1 cellular context compared by ENCODE assay signal in genomic region chr9:121294866-121295661, GRCh38.
TF ChIP-seq lines count a peak whose summit lies in the region.

No MANE protein-coding gene starts in this region.

TF ChIP-seq in HepG2, 621 proteins besides CTCF, POLR2A, EP300 and RAD21 (continued from another document and continues in another):
- no peak for TF ChIP-seq ZNF639 (CRISPR knock-in tag; conservative IDR thresholded peaks at IDR 0.05)
- 0 out of 2 replicates have a peak, but pooled peaks have one; percentile 49 for TF ChIP-seq ZNF3 (CRISPR knock-in tag; IDR thresholded peaks at IDR 0.05)
- peak; percentile 55 for TF ChIP-seq NCOA2 (CRISPR knock-in tag; IDR thresholded peaks at IDR 0.05)
- TF ChIP-seq ZNF614 (CRISPR knock-in tag; IDR thresholded peaks at IDR 0.05; ENCODE audit: borderline replicate concordance), result 0 out of 2 replicates have a peak, but pooled peaks have one; percentile 17
- TF ChIP-seq IKZF5 (CRISPR knock-in tag; IDR thresholded peaks at IDR 0.05), result 0 out of 2 replicates have a peak, but pooled peaks have one; percentile 18
- 0 out of 2 replicates have a peak, but pooled peaks have one; percentile 31 for TF ChIP-seq PHF8 (CRISPR knock-in tag; IDR thresholded peaks at IDR 0.05)
- peak; percentile 98 for TF ChIP-seq RCOR2 (CRISPR knock-in tag; IDR thresholded peaks at IDR 0.05)
- TF ChIP-seq SP5 (CRISPR knock-in tag; IDR thresholded peaks at IDR 0.05; ENCODE audit: borderline replicate concordance, low read depth), result 0 out of 2 replicates have a peak, but pooled peaks have one; percentile 25
- TF ChIP-seq KLF16 (CRISPR knock-in tag; IDR thresholded peaks at IDR 0.05), result peak in 1 of 2 experiments; percentile 31; a peak in 1 of 4 replicates
- peak; percentile 94 for TF ChIP-seq ADNP (CRISPR knock-in tag; IDR thresholded peaks at IDR 0.05)
- TF ChIP-seq, protein P1, sequence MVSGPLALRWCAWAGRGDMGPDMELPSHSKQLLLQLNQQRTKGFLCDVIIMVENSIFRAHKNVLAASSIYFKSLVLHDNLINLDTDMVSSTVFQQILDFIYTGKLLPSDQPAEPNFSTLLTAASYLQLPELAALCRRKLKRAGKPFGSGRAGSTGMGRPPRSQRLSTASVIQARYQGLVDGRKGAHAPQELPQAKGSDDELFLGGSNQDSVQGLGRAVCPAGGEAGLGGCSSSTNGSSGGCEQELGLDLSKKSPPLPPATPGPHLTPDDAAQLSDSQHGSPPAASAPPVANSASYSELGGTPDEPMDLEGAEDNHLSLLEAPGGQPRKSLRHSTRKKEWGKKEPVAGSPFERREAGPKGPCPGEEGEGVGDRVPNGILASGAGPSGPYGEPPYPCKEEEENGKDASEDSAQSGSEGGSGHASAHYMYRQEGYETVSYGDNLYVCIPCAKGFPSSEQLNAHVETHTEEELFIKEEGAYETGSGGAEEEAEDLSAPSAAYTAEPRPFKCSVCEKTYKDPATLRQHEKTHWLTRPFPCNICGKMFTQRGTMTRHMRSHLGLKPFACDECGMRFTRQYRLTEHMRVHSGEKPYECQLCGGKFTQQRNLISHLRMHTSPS (CRISPR knock-in tag; IDR thresholded peaks at IDR 0.05; ENCODE audit: low read depth), result 0 out of 2 replicates have a peak, but pooled peaks have one; percentile 30
- 0 out of 2 replicates have a peak, but pooled peaks have one; percentile 20 for TF ChIP-seq MXD4 (CRISPR knock-in tag; IDR thresholded peaks at IDR 0.05)
- TF ChIP-seq RARA (CRISPR knock-in tag; IDR thresholded peaks at IDR 0.05), result peak; percentile 73
- TF ChIP-seq FOXA3 (CRISPR knock-in tag; IDR thresholded peaks at IDR 0.05), result peak; percentile 78
- TF ChIP-seq, protein P2, sequence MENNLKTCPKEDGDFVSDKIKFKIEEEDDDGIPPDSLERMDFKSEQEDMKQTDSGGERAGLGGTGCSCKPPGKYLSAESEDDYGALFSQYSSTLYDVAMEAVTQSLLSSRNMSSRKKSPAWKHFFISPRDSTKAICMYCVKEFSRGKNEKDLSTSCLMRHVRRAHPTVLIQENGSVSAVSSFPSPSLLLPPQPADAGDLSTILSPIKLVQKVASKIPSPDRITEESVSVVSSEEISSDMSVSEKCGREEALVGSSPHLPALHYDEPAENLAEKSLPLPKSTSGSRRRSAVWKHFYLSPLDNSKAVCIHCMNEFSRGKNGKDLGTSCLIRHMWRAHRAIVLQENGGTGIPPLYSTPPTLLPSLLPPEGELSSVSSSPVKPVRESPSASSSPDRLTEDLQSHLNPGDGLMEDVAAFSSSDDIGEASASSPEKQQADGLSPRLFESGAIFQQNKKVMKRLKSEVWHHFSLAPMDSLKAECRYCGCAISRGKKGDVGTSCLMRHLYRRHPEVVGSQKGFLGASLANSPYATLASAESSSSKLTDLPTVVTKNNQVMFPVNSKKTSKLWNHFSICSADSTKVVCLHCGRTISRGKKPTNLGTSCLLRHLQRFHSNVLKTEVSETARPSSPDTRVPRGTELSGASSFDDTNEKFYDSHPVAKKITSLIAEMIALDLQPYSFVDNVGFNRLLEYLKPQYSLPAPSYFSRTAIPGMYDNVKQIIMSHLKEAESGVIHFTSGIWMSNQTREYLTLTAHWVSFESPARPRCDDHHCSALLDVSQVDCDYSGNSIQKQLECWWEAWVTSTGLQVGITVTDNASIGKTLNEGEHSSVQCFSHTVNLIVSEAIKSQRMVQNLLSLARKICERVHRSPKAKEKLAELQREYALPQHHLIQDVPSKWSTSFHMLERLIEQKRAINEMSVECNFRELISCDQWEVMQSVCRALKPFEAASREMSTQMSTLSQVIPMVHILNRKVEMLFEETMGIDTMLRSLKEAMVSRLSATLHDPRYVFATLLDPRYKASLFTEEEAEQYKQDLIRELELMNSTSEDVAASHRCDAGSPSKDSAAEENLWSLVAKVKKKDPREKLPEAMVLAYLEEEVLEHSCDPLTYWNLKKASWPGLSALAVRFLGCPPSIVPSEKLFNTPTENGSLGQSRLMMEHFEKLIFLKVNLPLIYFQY (CRISPR knock-in tag; IDR thresholded peaks at IDR 0.05; ENCODE audit: borderline replicate concordance), result peak; percentile 97
- TF ChIP-seq TOE1 (CRISPR knock-in tag; IDR thresholded peaks at IDR 0.05), result 0 out of 2 replicates have a peak, but pooled peaks have one; percentile 28
- TF ChIP-seq ZNF24 (IDR thresholded peaks at IDR 0.05), result 0 out of 2 replicates have a peak, but pooled peaks have one; percentile 14
- TF ChIP-seq KMT2B (CRISPR knock-in tag; IDR thresholded peaks at IDR 0.05), result 0 out of 2 replicates have a peak, but pooled peaks have one; percentile 10
- TF ChIP-seq FOXO1 (CRISPR knock-in tag; IDR thresholded peaks at IDR 0.05), result peak; percentile 72; the same call in 1 of the 2 replicates
- TF ChIP-seq FOXA1 (IDR thresholded peaks at IDR 0.05), result no peak
- TF ChIP-seq FOXA1 (CRISPR knock-in tag; IDR thresholded peaks at IDR 0.05), result peak; percentile 83
- TF ChIP-seq MIXL1 (CRISPR knock-in tag; IDR thresholded peaks at IDR 0.05), result peak; percentile 81
- TF ChIP-seq, protein P3, sequence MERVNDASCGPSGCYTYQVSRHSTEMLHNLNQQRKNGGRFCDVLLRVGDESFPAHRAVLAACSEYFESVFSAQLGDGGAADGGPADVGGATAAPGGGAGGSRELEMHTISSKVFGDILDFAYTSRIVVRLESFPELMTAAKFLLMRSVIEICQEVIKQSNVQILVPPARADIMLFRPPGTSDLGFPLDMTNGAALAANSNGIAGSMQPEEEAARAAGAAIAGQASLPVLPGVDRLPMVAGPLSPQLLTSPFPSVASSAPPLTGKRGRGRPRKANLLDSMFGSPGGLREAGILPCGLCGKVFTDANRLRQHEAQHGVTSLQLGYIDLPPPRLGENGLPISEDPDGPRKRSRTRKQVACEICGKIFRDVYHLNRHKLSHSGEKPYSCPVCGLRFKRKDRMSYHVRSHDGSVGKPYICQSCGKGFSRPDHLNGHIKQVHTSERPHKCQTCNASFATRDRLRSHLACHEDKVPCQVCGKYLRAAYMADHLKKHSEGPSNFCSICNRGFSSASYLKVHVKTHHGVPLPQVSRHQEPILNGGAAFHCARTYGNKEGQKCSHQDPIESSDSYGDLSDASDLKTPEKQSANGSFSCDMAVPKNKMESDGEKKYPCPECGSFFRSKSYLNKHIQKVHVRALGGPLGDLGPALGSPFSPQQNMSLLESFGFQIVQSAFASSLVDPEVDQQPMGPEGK (CRISPR knock-in tag; IDR thresholded peaks at IDR 0.05), result peak; percentile 60
- TF ChIP-seq ZBTB7B (CRISPR knock-in tag; IDR thresholded peaks at IDR 0.05), result peak; percentile 74
- 0 out of 3 replicates have a peak, but pooled peaks have one; percentile 9 for TF ChIP-seq MXI1 (IDR thresholded peaks at IDR 0.05; ENCODE audit: borderline replicate concordance, low read depth, low read length)
- peak; percentile 66 for TF ChIP-seq SOX13 (IDR thresholded peaks at IDR 0.05)
- peak in 1 of 2 experiments; percentile 91; a peak in 2 of 4 replicates for TF ChIP-seq SOX13 (CRISPR knock-in tag; conservative IDR thresholded peaks at IDR 0.05 in 1 of 2, IDR thresholded peaks at IDR 0.05 in 1 of 2)
- TF ChIP-seq ZNF768 (CRISPR knock-in tag; IDR thresholded peaks at IDR 0.05), result peak; percentile 80
- TF ChIP-seq, protein P4, sequence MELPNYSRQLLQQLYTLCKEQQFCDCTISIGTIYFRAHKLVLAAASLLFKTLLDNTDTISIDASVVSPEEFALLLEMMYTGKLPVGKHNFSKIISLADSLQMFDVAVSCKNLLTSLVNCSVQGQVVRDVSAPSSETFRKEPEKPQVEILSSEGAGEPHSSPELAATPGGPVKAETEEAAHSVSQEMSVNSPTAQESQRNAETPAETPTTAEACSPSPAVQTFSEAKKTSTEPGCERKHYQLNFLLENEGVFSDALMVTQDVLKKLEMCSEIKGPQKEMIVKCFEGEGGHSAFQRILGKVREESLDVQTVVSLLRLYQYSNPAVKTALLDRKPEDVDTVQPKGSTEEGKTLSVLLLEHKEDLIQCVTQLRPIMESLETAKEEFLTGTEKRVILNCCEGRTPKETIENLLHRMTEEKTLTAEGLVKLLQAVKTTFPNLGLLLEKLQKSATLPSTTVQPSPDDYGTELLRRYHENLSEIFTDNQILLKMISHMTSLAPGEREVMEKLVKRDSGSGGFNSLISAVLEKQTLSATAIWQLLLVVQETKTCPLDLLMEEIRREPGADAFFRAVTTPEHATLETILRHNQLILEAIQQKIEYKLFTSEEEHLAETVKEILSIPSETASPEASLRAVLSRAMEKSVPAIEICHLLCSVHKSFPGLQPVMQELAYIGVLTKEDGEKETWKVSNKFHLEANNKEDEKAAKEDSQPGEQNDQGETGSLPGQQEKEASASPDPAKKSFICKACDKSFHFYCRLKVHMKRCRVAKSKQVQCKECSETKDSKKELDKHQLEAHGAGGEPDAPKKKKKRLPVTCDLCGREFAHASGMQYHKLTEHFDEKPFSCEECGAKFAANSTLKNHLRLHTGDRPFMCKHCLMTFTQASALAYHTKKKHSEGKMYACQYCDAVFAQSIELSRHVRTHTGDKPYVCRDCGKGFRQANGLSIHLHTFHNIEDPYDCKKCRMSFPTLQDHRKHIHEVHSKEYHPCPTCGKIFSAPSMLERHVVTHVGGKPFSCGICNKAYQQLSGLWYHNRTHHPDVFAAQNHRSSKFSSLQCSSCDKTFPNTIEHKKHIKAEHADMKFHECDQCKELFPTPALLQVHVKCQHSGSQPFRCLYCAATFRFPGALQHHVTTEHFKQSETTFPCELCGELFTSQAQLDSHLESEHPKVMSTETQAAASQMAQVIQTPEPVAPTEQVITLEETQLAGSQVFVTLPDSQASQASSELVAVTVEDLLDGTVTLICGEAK (IDR thresholded peaks at IDR 0.05), result no peak
- TF ChIP-seq, protein P4 (CRISPR knock-in tag; IDR thresholded peaks at IDR 0.05), result no peak
- TF ChIP-seq ZBTB7A (CRISPR knock-in tag; IDR thresholded peaks at IDR 0.05), result 0 out of 2 replicates have a peak, but pooled peaks have one; percentile 25
- TF ChIP-seq, protein P5, sequence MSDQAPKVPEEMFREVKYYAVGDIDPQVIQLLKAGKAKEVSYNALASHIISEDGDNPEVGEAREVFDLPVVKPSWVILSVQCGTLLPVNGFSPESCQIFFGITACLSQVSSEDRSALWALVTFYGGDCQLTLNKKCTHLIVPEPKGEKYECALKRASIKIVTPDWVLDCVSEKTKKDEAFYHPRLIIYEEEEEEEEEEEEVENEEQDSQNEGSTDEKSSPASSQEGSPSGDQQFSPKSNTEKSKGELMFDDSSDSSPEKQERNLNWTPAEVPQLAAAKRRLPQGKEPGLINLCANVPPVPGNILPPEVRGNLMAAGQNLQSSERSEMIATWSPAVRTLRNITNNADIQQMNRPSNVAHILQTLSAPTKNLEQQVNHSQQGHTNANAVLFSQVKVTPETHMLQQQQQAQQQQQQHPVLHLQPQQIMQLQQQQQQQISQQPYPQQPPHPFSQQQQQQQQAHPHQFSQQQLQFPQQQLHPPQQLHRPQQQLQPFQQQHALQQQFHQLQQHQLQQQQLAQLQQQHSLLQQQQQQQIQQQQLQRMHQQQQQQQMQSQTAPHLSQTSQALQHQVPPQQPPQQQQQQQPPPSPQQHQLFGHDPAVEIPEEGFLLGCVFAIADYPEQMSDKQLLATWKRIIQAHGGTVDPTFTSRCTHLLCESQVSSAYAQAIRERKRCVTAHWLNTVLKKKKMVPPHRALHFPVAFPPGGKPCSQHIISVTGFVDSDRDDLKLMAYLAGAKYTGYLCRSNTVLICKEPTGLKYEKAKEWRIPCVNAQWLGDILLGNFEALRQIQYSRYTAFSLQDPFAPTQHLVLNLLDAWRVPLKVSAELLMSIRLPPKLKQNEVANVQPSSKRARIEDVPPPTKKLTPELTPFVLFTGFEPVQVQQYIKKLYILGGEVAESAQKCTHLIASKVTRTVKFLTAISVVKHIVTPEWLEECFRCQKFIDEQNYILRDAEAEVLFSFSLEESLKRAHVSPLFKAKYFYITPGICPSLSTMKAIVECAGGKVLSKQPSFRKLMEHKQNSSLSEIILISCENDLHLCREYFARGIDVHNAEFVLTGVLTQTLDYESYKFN (CRISPR knock-in tag; conservative IDR thresholded peaks at IDR 0.05), result peak; percentile 85
- peak; percentile 29; the same call in 1 of the 2 replicates for TF ChIP-seq ARNTL (CRISPR knock-in tag; IDR thresholded peaks at IDR 0.05)
- TF ChIP-seq, protein P6, sequence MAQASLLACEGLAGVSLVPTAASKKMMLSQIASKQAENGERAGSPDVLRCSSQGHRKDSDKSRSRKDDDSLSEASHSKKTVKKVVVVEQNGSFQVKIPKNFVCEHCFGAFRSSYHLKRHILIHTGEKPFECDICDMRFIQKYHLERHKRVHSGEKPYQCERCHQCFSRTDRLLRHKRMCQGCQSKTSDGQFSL (CRISPR knock-in tag; IDR thresholded peaks at IDR 0.05), result no peak
